ENCODE assay signal across 14 cellular contexts in the genomic region with DNA sequence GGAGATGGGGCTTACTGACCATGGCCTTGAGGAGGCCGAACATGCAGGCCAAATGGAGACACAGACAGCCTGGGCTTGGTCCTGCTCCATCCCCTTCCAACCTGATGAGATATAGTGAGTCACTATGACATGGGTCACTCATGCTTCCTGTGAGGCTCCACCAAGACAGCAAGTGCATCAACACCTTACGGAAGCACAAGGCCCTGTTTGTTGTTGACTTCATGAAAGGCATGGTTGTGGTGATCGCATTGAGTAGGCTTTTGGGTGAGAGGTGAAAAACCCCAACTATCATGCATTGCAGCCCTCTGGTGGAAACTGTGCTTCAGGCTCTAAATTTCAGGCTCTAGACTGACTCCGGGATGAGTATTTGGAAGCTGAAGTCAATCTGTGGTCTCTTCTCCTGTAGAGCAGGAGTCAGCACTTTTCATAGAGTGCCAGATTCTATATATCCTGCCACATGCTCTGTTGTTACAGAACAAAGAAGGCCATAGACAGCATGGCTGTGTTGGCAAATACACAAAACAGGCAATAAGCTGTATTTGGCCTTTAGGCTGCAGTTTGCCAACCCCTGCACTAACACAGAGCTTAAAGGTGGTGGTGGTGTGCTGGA. TPM values are rescaled to one million over a fixed set of nuclear protein-coding genes. Genes with fewer than 3 reads are reported as not detected.
A peak's percentile ranks its signal among the peaks of the same experiment; 100 is the strongest.
DNase-seq lines count a peak whose midpoint lies in the region; ATAC-seq, FAIRE-seq and TF ChIP-seq lines count a peak whose summit lies in the region.
"Had no signal": no experiment of that assay in that cellular context is flagged by ENCODE, and none has a peak within 500 bp of the region (broad histone marks: within the 10 kb centered on the region; RNA-seq: fewer than 3 reads in every experiment).

No MANE protein-coding gene starts in this region.

- H3K27me3 Mint-ChIP-seq in central memory CD8-positive, alpha-beta T cell: no peaks in the 10 kb centered on the region
- H3K27me3 Mint-ChIP-seq: stimulated activated naive CD8-positive, alpha-beta T cell treated with anti-CD3 and anti-CD28 coated beads, Interleukin-15, Interleukin-2, amounts not matched to agents 100 ng/mL and 50 ng/mL, for 24 hours had no signal

- in situ Hi-C loops in HepG2 (cut with HindIII; ENCODE audit: extremely low pct_ligation_motif_present, low pct_unique_long_range_greater_than_20kb) (no loop called here), gastrocnemius medialis (cut with MboI; ENCODE audit: low sequenced_read_pairs in 4 of 4) (no loop called here)

- peak overlapping the region; percentile 92 for H3K27ac Mint-ChIP-seq in central memory CD8-positive, alpha-beta T cell (ENCODE audit: low read depth)
- H3K27ac Mint-ChIP-seq: stimulated activated naive CD8-positive, alpha-beta T cell treated with anti-CD3 and anti-CD28 coated beads, Interleukin-15, Interleukin-2, amounts not matched to agents 100 ng/mL and 50 ng/mL, for 24 hours had no signal

- H3K27ac ChIP-seq in HepG2 (ENCODE audit: extremely low read length, insufficient read depth, low read length): no peak overlapping the region
- no peak overlapping the region for H3K27ac ChIP-seq in right lobe of liver
- peak overlapping the region; percentile 85 for H3K27ac ChIP-seq in PC-3 (ENCODE audit: low read length)
- no peak overlapping the region for H3K27ac ChIP-seq in gastrocnemius medialis
- H3K27ac ChIP-seq: BLaER1, prostate gland had no signal

- H3K9ac ChIP-seq in HepG2 (ENCODE audit: insufficient read depth, low read depth, low read length) (no peak overlapping the region), PC-3 (ENCODE audit: low read length) (peak overlapping the region; percentile 52)
- H3K9ac ChIP-seq: BLaER1 had no signal

- 0 out of 2 replicates have a peak, but pooled peaks cover 7% of the 10 kb centered on the region for H3K9me3 ChIP-seq in HepG2 (ENCODE audit: low read length)
- no peaks in the 10 kb centered on the region for H3K9me3 ChIP-seq in right lobe of liver
- H3K9me3 ChIP-seq in PC-3 (ENCODE audit: low read length): no peaks in the 10 kb centered on the region
- H3K9me3 ChIP-seq in gastrocnemius medialis: no peaks in the 10 kb centered on the region
- H3K9me3 ChIP-seq: prostate gland had no signal

- no peak overlapping the region for H3K4me3 Mint-ChIP-seq in central memory CD8-positive, alpha-beta T cell
- H3K4me3 Mint-ChIP-seq: stimulated activated naive CD8-positive, alpha-beta T cell treated with anti-CD3 and anti-CD28 coated beads, Interleukin-15, Interleukin-2, amounts not matched to agents 100 ng/mL and 50 ng/mL, for 24 hours had no signal

- H3K9me2 ChIP-seq in PC-3 (replicated peaks; ENCODE audit: low read length): no peaks in the 10 kb centered on the region

- H3K4me1 ChIP-seq in HepG2 (ENCODE audit: insufficient read depth, low read length): peaks cover 11% of the 10 kb centered on the region
- peaks cover 0 to 7% (median 4%) of the 10 kb centered on the region in 4 donors for H3K4me1 ChIP-seq in right lobe of liver
- peaks cover 19% of the 10 kb centered on the region for H3K4me1 ChIP-seq in PC-3 (ENCODE audit: insufficient read depth, low read length)
- no peaks in the 10 kb centered on the region for H3K4me1 ChIP-seq in gastrocnemius medialis
- H3K4me1 ChIP-seq: prostate gland had no signal

- H3K9me3 Mint-ChIP-seq in central memory CD8-positive, alpha-beta T cell: no peaks in the 10 kb centered on the region
- H3K9me3 Mint-ChIP-seq: stimulated activated naive CD8-positive, alpha-beta T cell treated with anti-CD3 and anti-CD28 coated beads, Interleukin-15, Interleukin-2, amounts not matched to agents 100 ng/mL and 50 ng/mL, for 24 hours had no signal

- TF ChIP-seq CTCF in HepG2 (CRISPR knock-in tag; IDR thresholded peaks at IDR 0.05): no peak
- TF ChIP-seq CTCF in right lobe of liver (IDR thresholded peaks at IDR 0.05): no peak
- peak; percentile 57 for TF ChIP-seq CTCF in PC-3 (conservative IDR thresholded peaks at IDR 0.05; ENCODE audit: low read depth, low read length)
- TF ChIP-seq CTCF in gastrocnemius medialis (IDR thresholded peaks at IDR 0.05 in 4 of 5, conservative IDR thresholded peaks at IDR 0.05 in 1 of 5): no peak

- no peak for TF ChIP-seq RAD21 in HepG2 (CRISPR knock-in tag; IDR thresholded peaks at IDR 0.05)

- intact Hi-C loops in HepG2 (cut with micrococcal nuclease; ENCODE audit: unreplicated experiment): no loop called here
- intact Hi-C loops in right lobe of liver (cut with DNase I): no loop called here
- intact Hi-C loops in PC-3 (cut with micrococcal nuclease): no loop called here
- intact Hi-C loops in gastrocnemius medialis (cut with DNase I; ENCODE audit: low total_unique reads): no loop called here

- no peak for ATAC-seq in HepG2
- ATAC-seq in right lobe of liver: no peak
- peak; percentile 93 for ATAC-seq in PC-3
- peak; percentile 90 for ATAC-seq in central memory CD8-positive, alpha-beta T cell (replicated peaks; ENCODE audit: extremely low read depth, poor library complexity, severe bottlenecking)
- no peak for ATAC-seq in gastrocnemius medialis
- no peak for ATAC-seq in GM18907 (IDR thresholded peaks at IDR 0.05; ENCODE audit: unreplicated experiment)

- no peak for TF ChIP-seq EP300 in HepG2 (IDR thresholded peaks at IDR 0.05; ENCODE audit: low read depth in 2 of 2, low read length in 2 of 2)
- TF ChIP-seq EP300 in HepG2 (CRISPR knock-in tag; IDR thresholded peaks at IDR 0.05; ENCODE audit: borderline replicate concordance): no peak

- POLR2A ChIA-PET in HepG2 (lab: Yijun Ruan, JAX): no interaction called here
- POLR2A ChIA-PET in PC-3 (lab: Charles Lee; ENCODE audit: unreplicated experiment): no interaction called here

- H2AFZ ChIP-seq in HepG2 (ENCODE audit: low read length) (no peak overlapping the region), PC-3 (ENCODE audit: low read length) (peak overlapping the region; percentile 27; the same call in 1 of the 2 replicates)

- TF ChIP-seq POLR2A in HepG2 (IDR thresholded peaks at IDR 0.05; ENCODE audit: insufficient read depth in 1 of 2, low read depth in 2 of 2, low read length in 2 of 2) (no peak), right lobe of liver (IDR thresholded peaks at IDR 0.05) (no peak), gastrocnemius medialis (IDR thresholded peaks at IDR 0.05) (no peak)

- no peaks in the 10 kb centered on the region for H3F3A ChIP-seq in PC-3 (ENCODE audit: low read length, unreplicated experiment)

- no peak for FAIRE-seq in HepG2 (lab: Jason Lieb, UNC)
- FAIRE-seq in urothelium cell line (lab: Jason Lieb, UNC): peak; percentile 9

- H3K79me2 ChIP-seq in HepG2 (ENCODE audit: insufficient read depth, low read length) (no peaks in the 10 kb centered on the region), PC-3 (ENCODE audit: low read length) (no peaks in the 10 kb centered on the region)

- H3K4me2 ChIP-seq in HepG2 (ENCODE audit: low read depth, low read length) (no peak overlapping the region), PC-3 (ENCODE audit: low read length) (peak overlapping the region; percentile 21)
- H3K4me2 ChIP-seq: BLaER1 had no signal

- WGBS in HepG2 (ENCODE audit: low lambda C conversion rate): 6% methylated on average over 4 of the region's 4 CpGs
- 0% methylated on average over 2 of the region's 4 CpGs for WGBS in right lobe of liver (ENCODE audit: insufficient coverage, low coverage, low lambda C conversion rate, missing lambda C conversion rate)

- CTCF ChIA-PET in HepG2 (lab: Yijun Ruan, JAX; ENCODE audit: low intra/inter-chr PET ratio, low total read pairs): no interaction called here
- CTCF ChIA-PET in PC-3 (lab: Charles Lee): no interaction called here

- BruUV-seq in HepG2 (replicated peaks; lab: Mats Ljungman, UMichigan) (no TSS peak), PC-3 (replicated peaks; lab: Mats Ljungman, UMichigan) (no TSS peak)

- H3K4me3 ChIP-seq in HepG2 (replicated peaks in 1 of 3; ENCODE audit: insufficient read depth in 1 of 3, low read depth in 2 of 3, low read length in 3 of 3) (no peak overlapping the region), right lobe of liver (no peak overlapping the region), PC-3 (ENCODE audit: low read length) (no peak overlapping the region), gastrocnemius medialis (no peak overlapping the region)
- H3K4me3 ChIP-seq: BLaER1, prostate gland had no signal

- no peaks in the 10 kb centered on the region for H3K36me3 Mint-ChIP-seq in central memory CD8-positive, alpha-beta T cell (ENCODE audit: insufficient read depth)

- H3K36me3 ChIP-seq in HepG2 (replicated peaks in 1 of 2; ENCODE audit: control insufficient read depth in 1 of 2, insufficient read depth in 2 of 2, low read length in 2 of 2) (no peaks in the 10 kb centered on the region), right lobe of liver (no peaks in the 10 kb centered on the region), PC-3 (ENCODE audit: low read depth, low read length) (no peaks in the 10 kb centered on the region), gastrocnemius medialis (no peaks in the 10 kb centered on the region)
- H3K36me3 ChIP-seq: BLaER1, prostate gland had no signal

- H3K4me1 Mint-ChIP-seq in central memory CD8-positive, alpha-beta T cell: peaks cover 46% of the 10 kb centered on the region

- H3K27me3 ChIP-seq in HepG2 (ENCODE audit: control insufficient read depth in 1 of 2, insufficient read depth in 2 of 2, low read length in 2 of 2): peaks cover 0 to 20% of the 10 kb centered on the region in 2 experiments; a peak in 3 of 5 replicates
- no peaks in the 10 kb centered on the region for H3K27me3 ChIP-seq in right lobe of liver
- H3K27me3 ChIP-seq in PC-3 (ENCODE audit: low read length): no peaks in the 10 kb centered on the region
- H3K27me3 ChIP-seq in gastrocnemius medialis: peaks cover 0 to 5% (median 0%) of the 10 kb centered on the region in 3 donors
- H3K27me3 ChIP-seq: BLaER1 had no signal

- no peak for DNase-seq in HepG2 (ENCODE audit: low spot score)
- no peak for DNase-seq in right lobe of liver
- peak; percentile 91 for DNase-seq in PC-3
- DNase-seq in central memory CD8-positive, alpha-beta T cell (ENCODE audit: low spot score in 2 of 2): peak in 1 of 2 donors; percentile 69
- peak; percentile 48 for DNase-seq in urothelium cell line (ENCODE audit: low spot score)
- DNase-seq in NCI-H1930 (lab: John Stamatoyannopoulos, UW): no peak
- no peak for DNase-seq in gastrocnemius medialis
- DNase-seq: GDM1; stimulated activated CD4-positive, alpha-beta T cell treated with anti-CD3 and anti-CD28 coated beads, Interleukin-2, amount 100 ng/mL, for 48 hours had no signal

- no peaks in the 10 kb centered on the region for H4K20me1 ChIP-seq in HepG2 (ENCODE audit: insufficient read depth, low read length)
- H4K20me1 ChIP-seq in PC-3 (ENCODE audit: low read length): no peaks in the 10 kb centered on the region
- H4K20me1 ChIP-seq: BLaER1 had no signal

RNA-seq across cellular contexts. Expression of a gene that starts 10.1 kb away (rescaled TPM):
- total RNA-seq in HepG2 (2016; rRNA removed; fragmentation: Illumina TruSeq; extraction: Trizol): not detected in 2 replicates
- total RNA-seq in HepG2 (2016; cell fraction: cytosol; rRNA removed; fragmentation: Illumina TruSeq; extraction: Trizol; ENCODE audit: low read depth): not detected in 2 replicates
- total RNA-seq in HepG2 (2016; cell fraction: insoluble cytoplasmic fraction; rRNA removed; fragmentation: Illumina TruSeq; extraction: Trizol): not detected in 2 replicates
- total RNA-seq in HepG2 (2016; cell fraction: membrane; rRNA removed; fragmentation: Illumina TruSeq; extraction: Trizol): not detected in 2 replicates
- not detected in 2 replicates for total RNA-seq in HepG2 (2016; cell fraction: nucleus; rRNA removed; fragmentation: Illumina TruSeq; extraction: Trizol)
- polyA plus RNA-seq in HepG2 (2011; rRNA removed): 0.16 TPM in 1 of 2 replicates, not detected in the other
- not detected in 2 replicates for polyA plus RNA-seq in HepG2 (2011; cell fraction: cytosol; rRNA removed)
- 0.54 and 0.80 TPM in 2 replicates for polyA plus RNA-seq in HepG2 (2011; cell fraction: nucleus; rRNA removed)
- not detected in 2 replicates for polyA plus RNA-seq in HepG2 (2012)
- not detected in 2 replicates for polyA plus RNA-seq in HepG2 (2016; cell fraction: cytosol; fragmentation: Illumina TruSeq; extraction: Trizol; ENCODE audit: low read depth)
- not detected in 2 replicates for polyA plus RNA-seq in HepG2 (2016; cell fraction: insoluble cytoplasmic fraction; fragmentation: Illumina TruSeq; extraction: Trizol; ENCODE audit: low read depth)
- not detected in 2 replicates for polyA plus RNA-seq in HepG2 (2016; cell fraction: membrane; fragmentation: Illumina TruSeq; extraction: Trizol; ENCODE audit: low read depth)
- polyA plus RNA-seq in HepG2 (2016; cell fraction: nucleus; fragmentation: Illumina TruSeq; extraction: Trizol; ENCODE audit: insufficient read depth, low read depth): 0.70 and 1.7 TPM in 2 replicates
- not detected in 2 replicates for polyA minus RNA-seq in HepG2 (2011; rRNA and poly(A)+ RNA removed; ENCODE audit: low replicate concordance)
- not detected in 2 replicates for polyA minus RNA-seq in HepG2 (2011; cell fraction: cytosol; rRNA and poly(A)+ RNA removed)
- not detected in 2 replicates for polyA minus RNA-seq in HepG2 (2011; cell fraction: nucleus; rRNA and poly(A)+ RNA removed)
- not detected for total RNA-seq in right lobe of liver
- 1.6 and 2.6 TPM in 2 replicates for total RNA-seq in PC-3 (2014; rRNA removed)
- not detected for total RNA-seq in gastrocnemius medialis
- total RNA-seq: mononuclear cell had no signal

RNA-seq across cellular contexts. Expression of a gene that starts 56.8 kb away (rescaled TPM):
- total RNA-seq in HepG2 (2016; rRNA removed; fragmentation: Illumina TruSeq; extraction: Trizol) (not detected in 2 replicates), right lobe of liver (not detected), PC-3 (2014; rRNA removed) (0.62 TPM in 1 of 2 replicates, not detected in the other), gastrocnemius medialis (not detected)
- not detected in 2 replicates for total RNA-seq in HepG2 (2016; cell fraction: cytosol; rRNA removed; fragmentation: Illumina TruSeq; extraction: Trizol; ENCODE audit: low read depth)
- total RNA-seq in HepG2 (2016; cell fraction: insoluble cytoplasmic fraction; rRNA removed; fragmentation: Illumina TruSeq; extraction: Trizol): not detected in 2 replicates
- not detected in 2 replicates for total RNA-seq in HepG2 (2016; cell fraction: membrane; rRNA removed; fragmentation: Illumina TruSeq; extraction: Trizol)
- not detected in 2 replicates for total RNA-seq in HepG2 (2016; cell fraction: nucleus; rRNA removed; fragmentation: Illumina TruSeq; extraction: Trizol)
- 0.14 TPM in 1 of 2 replicates, not detected in the other for polyA plus RNA-seq in HepG2 (2011; rRNA removed)
- polyA plus RNA-seq in HepG2 (2011; cell fraction: cytosol; rRNA removed): not detected in 2 replicates
- 0.50 and 0.59 TPM in 2 replicates for polyA plus RNA-seq in HepG2 (2011; cell fraction: nucleus; rRNA removed)
- 0.15 TPM in 1 of 2 replicates, not detected in the other for polyA plus RNA-seq in HepG2 (2012)
- not detected in 2 replicates for polyA plus RNA-seq in HepG2 (2016; cell fraction: cytosol; fragmentation: Illumina TruSeq; extraction: Trizol; ENCODE audit: low read depth)
- not detected in 2 replicates for polyA plus RNA-seq in HepG2 (2016; cell fraction: insoluble cytoplasmic fraction; fragmentation: Illumina TruSeq; extraction: Trizol; ENCODE audit: low read depth)
- polyA plus RNA-seq in HepG2 (2016; cell fraction: membrane; fragmentation: Illumina TruSeq; extraction: Trizol; ENCODE audit: low read depth): not detected in 2 replicates
- not detected in 2 replicates for polyA plus RNA-seq in HepG2 (2016; cell fraction: nucleus; fragmentation: Illumina TruSeq; extraction: Trizol; ENCODE audit: insufficient read depth, low read depth)
- not detected in 2 replicates for polyA minus RNA-seq in HepG2 (2011; rRNA and poly(A)+ RNA removed; ENCODE audit: low replicate concordance)
- not detected in 2 replicates for polyA minus RNA-seq in HepG2 (2011; cell fraction: cytosol; rRNA and poly(A)+ RNA removed)
- not detected in 2 replicates for polyA minus RNA-seq in HepG2 (2011; cell fraction: nucleus; rRNA and poly(A)+ RNA removed)
- total RNA-seq: mononuclear cell, prostate gland had no signal

Comparison
In these comparisons a context has a peak if more than half of its experiments do, and no peak if none do; other contexts are left out.
1. ATAC-seq: peak in PC-3 (single experiment) and central memory CD8-positive, alpha-beta T cell (single experiment); none in HepG2 (single experiment), right lobe of liver (0 of 4), gastrocnemius medialis (0 of 2) and GM18907 (single experiment).
2. DNase-seq: peak in PC-3 (single experiment) and urothelium cell line (single experiment); none in HepG2 (single experiment), right lobe of liver (0 of 3), NCI-H1930 (0 of 2) and gastrocnemius medialis (0 of 2).